23 cellular contexts compared by ENCODE assay signal in the genomic region with DNA sequence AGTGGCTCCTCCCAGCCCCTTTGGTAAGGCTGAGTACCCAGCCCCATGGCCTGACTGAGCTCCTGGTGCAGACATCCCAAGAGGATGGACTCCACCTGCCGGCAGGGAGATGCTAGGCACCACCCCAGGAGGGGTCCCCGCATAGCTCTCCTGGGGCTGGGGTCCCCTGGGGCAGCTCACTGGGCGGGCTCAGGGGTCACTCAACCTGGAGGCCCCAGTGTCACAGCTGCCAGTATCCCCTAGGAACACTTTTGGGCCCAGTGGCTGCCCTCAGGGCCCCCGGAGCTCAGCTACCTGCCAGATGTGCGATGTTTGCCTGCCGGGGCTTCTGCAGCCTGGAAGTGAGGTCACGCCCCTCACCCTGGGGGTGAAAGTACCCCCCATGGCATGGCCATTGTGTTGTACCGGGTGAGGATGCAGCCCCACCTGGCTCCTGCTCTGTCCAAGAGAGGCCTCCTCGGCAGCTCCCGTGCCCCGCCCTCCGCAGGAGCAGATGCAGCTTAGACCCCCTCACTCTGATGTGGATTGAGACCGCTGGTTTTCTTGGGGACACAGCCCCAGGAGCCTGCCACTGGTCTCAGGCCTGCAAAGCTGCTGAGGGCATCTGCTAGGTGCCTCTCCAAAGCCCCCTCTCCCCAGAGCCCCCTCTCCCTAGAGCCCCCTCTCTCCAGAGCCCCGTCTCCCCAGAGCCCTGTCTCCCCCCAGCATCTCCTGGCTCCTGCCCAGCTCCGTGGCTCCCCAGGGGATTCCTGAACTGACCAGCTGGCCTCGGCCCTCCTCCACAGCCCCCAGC. TPM values are rescaled to one million over a fixed set of nuclear protein-coding genes. Genes with fewer than 3 reads are reported as not detected.
DNase-seq lines count a peak whose midpoint lies in the region; ATAC-seq, FAIRE-seq and TF ChIP-seq lines count a peak whose summit lies in the region.
"Had no signal": no experiment of that assay in that cellular context is flagged by ENCODE, and none has a peak within 500 bp of the region (broad histone marks: within the 10 kb centered on the region; RNA-seq: fewer than 3 reads in every experiment).

No MANE protein-coding gene starts in this region.

- CTCF ChIA-PET in HEK293 (lab: Yijun Ruan, JAX) = interaction anchor here (0.9 to 1.4 kb wide), 2 partner anchors 45 to 89 kb away, joined by 3 read pairs; no protein-coding TSS in a partner anchor
- CTCF ChIA-PET in activated CD4-positive, alpha-beta memory T cell treated with anti-CD3 and anti-CD28 coated beads, Interleukin-2, amount 10 ng/mL, durations not matched to agents 7 days and 5 days (lab: Charles Lee) = no interaction called here

- FAIRE-seq in bronchial epithelial cell (lab: Jason Lieb, UNC) = no peak

- no peaks in the 10 kb centered on the region for H3K9me3 Mint-ChIP-seq in activated CD4-positive, alpha-beta memory T cell treated with anti-CD3 and anti-CD28 coated beads, Interleukin-2, amount 10 ng/mL, durations not matched to agents 7 days and 5 days
- H3K9me3 Mint-ChIP-seq: activated naive CD8-positive, alpha-beta T cell treated with anti-CD3 and anti-CD28 coated beads, Interleukin-2, amount 10 ng/mL, durations not matched to agents 7 days and 5 days; T-helper 1 cell treated with Interleukin-12 subunit alpha and Interleukin-12 subunit beta and Interleukin-4 antibody, amounts not matched to agents 30 μg/mL and 1 μg/mL, for 36 hours had no signal

- peaks cover 77% of the 10 kb centered on the region for H4K20me1 ChIP-seq in BLaER1

- H3K4me3 ChIP-seq in BLaER1 (no peak overlapping the region), HEK293 (ENCODE audit: low read depth, low read length) (no peak overlapping the region), bronchial epithelial cell (ENCODE audit: low read depth, low read length) (no peak overlapping the region)
- H3K4me3 ChIP-seq: left lung, skin epidermis, suprapubic skin had no signal

- TF ChIP-seq CTCF in HEK293 (tag by site-specific recombination; IDR thresholded peaks at IDR 0.05) = no peak
- peak; percentile 26 for TF ChIP-seq CTCF in bronchial epithelial cell (IDR thresholded peaks at IDR 0.05; ENCODE audit: insufficient read depth, low read length, severe bottlenecking)

- H3K4me2 ChIP-seq in BLaER1 = peak overlapping the region; percentile 70

- H3K9me3 ChIP-seq in BLaER1 (no peaks in the 10 kb centered on the region), HEK293 (ENCODE audit: control insufficient read depth, insufficient read depth, low read depth, low read length) (no peaks in the 10 kb centered on the region)
- H3K9me3 ChIP-seq: left lung, suprapubic skin had no signal

- H3K4me1 ChIP-seq in BLaER1 (peaks cover 96% of the 10 kb centered on the region), HEK293 (ENCODE audit: control insufficient read depth, insufficient read depth, low read length) (no peaks in the 10 kb centered on the region)

- H3K36me3 Mint-ChIP-seq in activated CD4-positive, alpha-beta memory T cell treated with anti-CD3 and anti-CD28 coated beads, Interleukin-2, amount 10 ng/mL, durations not matched to agents 7 days and 5 days (ENCODE audit: low read depth) = no peaks in the 10 kb centered on the region
- H3K36me3 Mint-ChIP-seq: activated naive CD8-positive, alpha-beta T cell treated with anti-CD3 and anti-CD28 coated beads, Interleukin-2, amount 10 ng/mL, durations not matched to agents 7 days and 5 days had no signal

- H3K36me3 ChIP-seq in BLaER1 (peaks cover 48% of the 10 kb centered on the region), HEK293 (ENCODE audit: control insufficient read depth in 2 of 2, insufficient read depth in 1 of 2, low read length in 2 of 2) (no peaks in the 10 kb centered on the region), bronchial epithelial cell (ENCODE audit: control insufficient read depth, insufficient read depth, low read length) (peaks cover 8% of the 10 kb centered on the region)

- POLR2A ChIA-PET in HEK293 (lab: Yijun Ruan, JAX) = no interaction called here
- POLR2A ChIA-PET in activated CD4-positive, alpha-beta memory T cell treated with anti-CD3 and anti-CD28 coated beads, Interleukin-2, amount 10 ng/mL, durations not matched to agents 7 days and 5 days (lab: Charles Lee) = no interaction called here

- 0 out of 2 replicates have a peak overlapping the region, but pooled peaks have one; percentile 18 for H3K27ac ChIP-seq in BLaER1
- H3K27ac ChIP-seq in HEK293 (ENCODE audit: extremely low read depth, low read depth, low read length) = no peak overlapping the region
- H3K27ac ChIP-seq: left lung, skin epidermis, suprapubic skin, VCaP had no signal

- H3K9ac ChIP-seq in BLaER1 = no peak overlapping the region

- no peaks in the 10 kb centered on the region for H3K27me3 ChIP-seq in BLaER1
- H3K27me3 ChIP-seq in bronchial epithelial cell (ENCODE audit: control insufficient read depth, insufficient read depth, low read length) = no peaks in the 10 kb centered on the region
- H3K27me3 ChIP-seq: left lung, suprapubic skin had no signal

- H3K27me3 Mint-ChIP-seq in activated CD4-positive, alpha-beta memory T cell treated with anti-CD3 and anti-CD28 coated beads, Interleukin-2, amount 10 ng/mL, durations not matched to agents 7 days and 5 days = no peaks in the 10 kb centered on the region
- H3K27me3 Mint-ChIP-seq: activated naive CD8-positive, alpha-beta T cell treated with anti-CD3 and anti-CD28 coated beads, Interleukin-2, amount 10 ng/mL, durations not matched to agents 7 days and 5 days had no signal

- H3K4me1 Mint-ChIP-seq in activated CD4-positive, alpha-beta memory T cell treated with anti-CD3 and anti-CD28 coated beads, Interleukin-2, amount 10 ng/mL, durations not matched to agents 7 days and 5 days = peaks cover 5% of the 10 kb centered on the region
- H3K4me1 Mint-ChIP-seq: activated naive CD8-positive, alpha-beta T cell treated with anti-CD3 and anti-CD28 coated beads, Interleukin-2, amount 10 ng/mL, durations not matched to agents 7 days and 5 days had no signal

- H3K27ac Mint-ChIP-seq in activated CD4-positive, alpha-beta memory T cell treated with anti-CD3 and anti-CD28 coated beads, Interleukin-2, amount 10 ng/mL, durations not matched to agents 7 days and 5 days = no peak overlapping the region
- H3K27ac Mint-ChIP-seq: activated naive CD8-positive, alpha-beta T cell treated with anti-CD3 and anti-CD28 coated beads, Interleukin-2, amount 10 ng/mL, durations not matched to agents 7 days and 5 days; T-helper 1 cell treated with Interleukin-12 subunit alpha and Interleukin-12 subunit beta and Interleukin-4 antibody, amounts not matched to agents 30 μg/mL and 1 μg/mL, for 36 hours had no signal

- no peak overlapping the region for H3K4me3 Mint-ChIP-seq in activated CD4-positive, alpha-beta memory T cell treated with anti-CD3 and anti-CD28 coated beads, Interleukin-2, amount 10 ng/mL, durations not matched to agents 7 days and 5 days
- H3K4me3 Mint-ChIP-seq: activated naive CD8-positive, alpha-beta T cell treated with anti-CD3 and anti-CD28 coated beads, Interleukin-2, amount 10 ng/mL, durations not matched to agents 7 days and 5 days; T-helper 1 cell treated with Interleukin-12 subunit alpha and Interleukin-12 subunit beta and Interleukin-4 antibody, amounts not matched to agents 30 μg/mL and 1 μg/mL, for 36 hours had no signal

- DNase-seq in bronchial epithelial cell (ENCODE audit: low read depth) (no peak), left kidney (ENCODE audit: low read depth, low spot score) (peak; percentile 46)
- DNase-seq in activated CD4-positive, alpha-beta memory T cell treated with anti-CD3 and anti-CD28 coated beads, Interleukin-2, amount 10 ng/mL, durations not matched to agents 7 days and 5 days = no peak
- DNase-seq in stimulated activated CD4-positive, alpha-beta T cell treated with anti-CD3 and anti-CD28 coated beads, Interleukin-2, amount 100 ng/mL, for 24 hours = no peak
- no peak for DNase-seq in stimulated activated CD8-positive, alpha-beta memory T cell treated with anti-CD3 and anti-CD28 coated beads, Interleukin-4, amount 100 ng/mL, for 48 hours
- DNase-seq: activated naive CD8-positive, alpha-beta T cell treated with anti-CD3 and anti-CD28 coated beads, Interleukin-2, amount 10 ng/mL, durations not matched to agents 7 days and 5 days; Calu3; central memory CD4-positive, alpha-beta T cell; GDM1; GOT3; NCI-H1694 treated with DMSO at 0.1 percent for 48 hours; SHP77 treated with DMSO at 0.1 percent for 48 hours; stimulated activated CD4-positive, alpha-beta T cell treated with anti-CD3 and anti-CD28 coated beads, Interleukin-4, amount 100 ng/mL, for 4 hours had no signal

- no peak for ATAC-seq in HG03139 (IDR thresholded peaks at IDR 0.05; ENCODE audit: unreplicated experiment)
- ATAC-seq: left lung had no signal

TF ChIP-seq in HEK293, 187 proteins besides CTCF, POLR2A, EP300 and RAD21 (continues in another document):
- no peak for TF ChIP-seq ZNF423 (tag by site-specific recombination; IDR thresholded peaks at IDR 0.05)
- TF ChIP-seq ZNF23 (tag by site-specific recombination; IDR thresholded peaks at IDR 0.05; ENCODE audit: borderline replicate concordance) = no peak
- TF ChIP-seq KLF16 (tag by site-specific recombination; IDR thresholded peaks at IDR 0.05) = no peak

RNA-seq across cellular contexts. Expression of a gene that starts 6.7 kb away (rescaled TPM):
- total RNA-seq in bronchial epithelial cell = not detected in 2 replicates
- total RNA-seq in activated CD4-positive, alpha-beta memory T cell treated with anti-CD3 and anti-CD28 coated beads, Interleukin-2, amount 10 ng/mL, durations not matched to agents 7 days and 5 days = not detected
- total RNA-seq: activated naive CD8-positive, alpha-beta T cell treated with anti-CD3 and anti-CD28 coated beads, Interleukin-2, amount 10 ng/mL, durations not matched to agents 7 days and 5 days; Calu3; NCI-H460; osteoblast; suprapubic skin had no signal

RNA-seq across cellular contexts. Expression of a gene that starts 28.0 kb away (rescaled TPM):
- total RNA-seq in bronchial epithelial cell = 1.0 and 4.2 TPM in 2 replicates
- total RNA-seq in activated CD4-positive, alpha-beta memory T cell treated with anti-CD3 and anti-CD28 coated beads, Interleukin-2, amount 10 ng/mL, durations not matched to agents 7 days and 5 days = not detected
- total RNA-seq: activated naive CD8-positive, alpha-beta T cell treated with anti-CD3 and anti-CD28 coated beads, Interleukin-2, amount 10 ng/mL, durations not matched to agents 7 days and 5 days; osteoblast had no signal
